2 cellular contexts compared by ENCODE assay signal in the genomic region with DNA sequence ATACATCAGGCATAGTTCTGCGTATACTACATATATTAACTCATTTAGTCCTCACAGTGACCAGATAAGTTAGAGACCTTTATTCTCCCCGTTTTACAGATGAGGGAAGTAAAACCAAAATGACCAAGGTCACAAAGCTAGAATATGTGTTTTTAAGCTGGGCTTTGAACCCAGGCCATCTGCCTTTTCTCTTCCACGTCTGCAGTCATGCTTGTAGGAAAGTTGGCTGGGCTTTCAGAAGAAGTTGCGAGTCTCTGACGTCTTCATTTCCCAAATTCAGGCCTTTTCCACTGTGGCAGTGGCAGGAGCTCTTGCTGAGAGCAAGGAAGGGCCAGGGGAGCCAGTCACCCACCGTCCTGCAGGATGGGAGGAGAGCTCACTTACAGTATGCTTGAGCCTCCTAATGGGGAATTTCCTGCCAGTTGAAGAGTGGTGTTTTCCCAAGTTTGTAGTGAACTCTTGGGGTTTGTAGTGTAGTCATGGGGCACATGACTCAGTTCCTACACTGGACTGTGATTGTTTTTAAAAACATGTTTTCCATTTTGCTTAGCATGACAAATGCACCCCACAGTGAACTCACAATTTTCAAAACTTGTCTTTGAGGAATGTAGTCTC.
TF ChIP-seq lines count a peak whose summit lies in the region.

No MANE protein-coding gene starts in this region.

TF ChIP-seq in PFSK-1, 5 proteins besides CTCF, POLR2A, EP300 and RAD21:
- TF ChIP-seq FOXP2 (optimal IDR thresholded peaks at IDR 0.05; ENCODE audit: borderline replicate concordance, extremely low read depth, extremely low read length, insufficient read depth), result no peak
- TF ChIP-seq SIN3A (IDR thresholded peaks at IDR 0.05; ENCODE audit: borderline replicate concordance, insufficient read depth, low read length), result peak; percentile 72; the same call in 1 of the 2 replicates
TF ChIP-seq in PFSK-1: peak in this region for 1.

TF ChIP-seq in endothelial cell of umbilical vein, 7 proteins besides CTCF, POLR2A, EP300 and RAD21:
- TF ChIP-seq JUN (IDR thresholded peaks at IDR 0.05; ENCODE audit: borderline replicate concordance, insufficient read depth, insufficient read length, low read depth), result peak; percentile 94
- TF ChIP-seq, protein P1, sequence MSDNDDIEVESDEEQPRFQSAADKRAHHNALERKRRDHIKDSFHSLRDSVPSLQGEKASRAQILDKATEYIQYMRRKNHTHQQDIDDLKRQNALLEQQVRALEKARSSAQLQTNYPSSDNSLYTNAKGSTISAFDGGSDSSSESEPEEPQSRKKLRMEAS (IDR thresholded peaks at IDR 0.05; ENCODE audit: insufficient read depth, insufficient read length), result peak; percentile 57
- TF ChIP-seq POLR2AphosphoS5 (IDR thresholded peaks at IDR 0.05; ENCODE audit: insufficient read depth, low read depth, low read length), result peak; percentile 84
- TF ChIP-seq FOS (IDR thresholded peaks at IDR 0.05; ENCODE audit: borderline replicate concordance, insufficient read depth, low read length), result peak; percentile 84
- no peak for TF ChIP-seq EZH2 (IDR thresholded peaks at IDR 0.05; ENCODE audit: borderline replicate concordance, low read depth, low read length, severe bottlenecking)
- no peak for TF ChIP-seq GATA2 (IDR thresholded peaks at IDR 0.05; ENCODE audit: insufficient read depth, insufficient read length, low read depth, low read length)
